Comparison of ENCODE assay signal across 8 cellular contexts in the genomic region with DNA sequence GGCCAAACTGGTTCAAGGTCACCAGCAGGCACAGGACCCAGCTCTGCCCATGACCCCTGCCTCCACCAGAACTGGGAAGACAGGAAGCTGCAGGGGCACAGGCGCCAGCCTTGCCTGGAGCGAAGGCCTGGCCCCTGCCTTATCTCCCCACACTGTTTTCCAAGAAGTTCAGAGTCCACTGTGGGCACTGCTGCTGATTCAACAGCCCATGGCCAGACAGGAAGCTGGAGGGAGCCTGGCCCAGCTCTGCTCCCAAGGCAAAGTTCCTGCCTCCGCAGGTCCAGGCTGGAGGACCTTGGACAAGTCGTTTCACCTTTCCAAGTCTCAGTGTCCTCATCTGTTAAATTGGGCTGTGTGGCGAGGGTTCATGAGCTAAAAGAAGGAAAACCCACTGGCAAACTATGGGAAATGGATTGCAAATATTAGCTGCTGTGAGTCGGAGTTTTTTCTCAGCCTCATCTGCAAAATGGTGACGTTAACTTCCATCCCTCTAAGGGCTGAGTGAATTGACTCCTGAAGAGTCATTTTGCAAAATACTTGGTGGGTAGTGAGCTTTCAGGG. TPM values are rescaled to one million over a fixed set of nuclear protein-coding genes. Genes with fewer than 3 reads are reported as not detected.
A peak's percentile ranks its signal among the peaks of the same experiment; 100 is the strongest.
DNase-seq lines count a peak whose midpoint lies in the region; ATAC-seq, FAIRE-seq and TF ChIP-seq lines count a peak whose summit lies in the region.

No MANE protein-coding gene starts in this region.

- H3K4me1 Mint-ChIP-seq in CD14-positive monocyte (peaks cover 31% of the 10 kb centered on the region), neural crest cell (peaks cover 20% of the 10 kb centered on the region)

- TF ChIP-seq CTCF in CD14-positive monocyte (IDR thresholded peaks at IDR 0.05) (no peak), esophagus muscularis mucosa (IDR thresholded peaks at IDR 0.05) (no peak), neural crest cell (conservative IDR thresholded peaks at IDR 0.05) (no peak)

- H3K27me3 Mint-ChIP-seq in CD14-positive monocyte (ENCODE audit: low read depth in 3 of 3) (peaks cover 0 to 8% (median 2%) of the 10 kb centered on the region in 3 donors), neural crest cell (ENCODE audit: low read depth) (no peaks in the 10 kb centered on the region)

- peaks cover 0 to 34% (median 25%) of the 10 kb centered on the region in 4 donors for H3K36me3 ChIP-seq in esophagus muscularis mucosa

- intact Hi-C loops in CD14-positive monocyte (cut with micrococcal nuclease), result no loop called here
- intact Hi-C loops in esophagus muscularis mucosa (cut with DNase I), result no loop called here

- peak overlapping the region in 1 of 7 donors; percentile 6 for H3K27ac Mint-ChIP-seq in CD14-positive monocyte
- H3K27ac Mint-ChIP-seq in neural crest cell (ENCODE audit: unreplicated experiment), result no peak overlapping the region

- H3K4me3 Mint-ChIP-seq in CD14-positive monocyte, result peak overlapping the region; percentile 87 to 92
- peak overlapping the region; percentile 91 for H3K4me3 Mint-ChIP-seq in neural crest cell

- no peaks in the 10 kb centered on the region for H3K9me3 ChIP-seq in esophagus muscularis mucosa

- peaks cover 27 to 35% (median 31%) of the 10 kb centered on the region in 4 donors for H3K4me1 ChIP-seq in esophagus muscularis mucosa

- FAIRE-seq in RCC 7860 (lab: Jason Lieb, UNC), result no peak

- WGBS in esophagus muscularis mucosa, result 42% methylated on average over 5 of the region's 7 CpGs

- no peak for TF ChIP-seq EP300 in esophagus muscularis mucosa (IDR thresholded peaks at IDR 0.05)

- no peak for ATAC-seq in HG02571 (IDR thresholded peaks at IDR 0.05; ENCODE audit: unreplicated experiment)

- H3K9me3 Mint-ChIP-seq in CD14-positive monocyte (peaks cover 0 to 1% (median 0%) of the 10 kb centered on the region in 7 donors), neural crest cell (no peaks in the 10 kb centered on the region)

- H3K27me3 ChIP-seq in esophagus muscularis mucosa, result no peaks in the 10 kb centered on the region

- H3K27ac ChIP-seq in esophagus muscularis mucosa (replicated peaks in 1 of 4), result peak overlapping the region in 3 of 4 donors; percentile 73

- H3K4me3 ChIP-seq in esophagus muscularis mucosa, result peak overlapping the region; percentile 84 to 93 (median 88)

- DNase-seq in CD14-positive monocyte (ENCODE audit: low spot score) (no peak), RCC 7860 (ENCODE audit: low spot score) (peak; percentile 17), esophagus muscularis mucosa (ENCODE audit: extremely low spot score) (no peak), neural crest cell (ENCODE audit: low read depth, low spot score) (no peak), DMS53 treated with DMSO at 0.1 percent for 48 hours (lab: John Stamatoyannopoulos, UW; ENCODE audit: unreplicated experiment) (no peak), NCI-H2029 treated with DMSO at 0.1 percent for 48 hours (lab: John Stamatoyannopoulos, UW) (no peak)
- no peak for DNase-seq in stimulated activated CD4-positive, alpha-beta T cell treated with anti-CD3 and anti-CD28 coated beads, Interleukin-4, amount 100 ng/mL, for 1 hour

- TF ChIP-seq POLR2A in esophagus muscularis mucosa (IDR thresholded peaks at IDR 0.05; ENCODE audit: low read depth), result no peak

- H3K36me3 Mint-ChIP-seq in CD14-positive monocyte, result peaks cover 37 to 43% of the 10 kb centered on the region in 2 donors
- H3K36me3 Mint-ChIP-seq in neural crest cell (ENCODE audit: low read depth), result peaks cover 8% of the 10 kb centered on the region

RNA-seq across cellular contexts. Expression of gene PHETA1, which starts 1.2 kb away (rescaled TPM):
- polyA plus RNA-seq in CD14-positive monocyte, result 1 to 10 TPM; 3.4 to 4.9 TPM
- total RNA-seq in esophagus muscularis mucosa (10 to 100 TPM in 1 of 4 donors, 1 to 10 TPM in 3; 5.8 to 15.6 (median 9.5) TPM), neural crest cell (34.2 and 34.8 TPM in 2 replicates)

RNA-seq across cellular contexts. Expression of gene SH2B3, which starts 38.0 kb away (rescaled TPM):
- polyA plus RNA-seq in CD14-positive monocyte, result 10 to 100 TPM; 15.2 to 33.5 TPM
- 10 to 100 TPM; 24.9 to 49.4 (median 41.8) TPM for total RNA-seq in esophagus muscularis mucosa
- 11.3 and 11.8 TPM in 2 replicates for total RNA-seq in neural crest cell
